28 cellular contexts compared by ENCODE assay signal in the genomic region with DNA sequence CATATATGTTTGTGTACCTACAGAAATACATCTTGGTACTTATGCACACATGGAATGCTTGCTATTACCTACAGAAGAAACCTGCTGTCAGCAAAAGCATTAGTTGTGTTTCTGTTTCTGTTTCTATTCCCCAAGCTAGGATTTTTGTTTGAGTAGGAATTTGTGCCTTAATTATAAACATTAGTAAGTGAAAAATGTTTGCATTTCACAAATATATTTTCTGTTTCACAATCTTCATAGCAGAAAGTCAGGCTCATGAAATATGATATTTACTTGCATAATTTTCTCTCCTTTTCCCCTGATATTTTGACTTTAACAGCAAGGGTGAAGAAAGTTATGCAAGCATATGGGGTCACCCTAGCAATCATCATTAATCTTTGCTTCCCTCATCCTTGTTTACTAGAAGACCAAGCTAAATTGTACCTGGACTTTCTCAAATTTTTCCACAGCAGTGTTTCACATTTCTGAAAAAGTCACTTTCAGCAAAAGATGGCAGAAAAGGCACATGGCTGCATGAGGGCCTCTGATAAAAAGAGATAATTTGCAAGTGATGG.
DNase-seq lines count a peak whose midpoint lies in the region; ATAC-seq lines count a peak whose summit lies in the region.
"Had no signal": no experiment of that assay in that cellular context is flagged by ENCODE, and none has a peak within 500 bp of the region (broad histone marks: within the 10 kb centered on the region; RNA-seq: fewer than 3 reads in every experiment).

No MANE protein-coding gene starts in this region.

- no peak overlapping the region for H4K91ac ChIP-seq in mesenchymal stem cell (ENCODE audit: low read length)

- H3K9ac ChIP-seq in endocrine pancreas (ENCODE audit: control insufficient read depth, insufficient read depth, low read length): no peak overlapping the region
- H3K9ac ChIP-seq in mesenchymal stem cell (ENCODE audit: low read length): no peak overlapping the region

- H3K4me1 ChIP-seq in ACC112 (ENCODE audit: control insufficient read depth, insufficient read depth, low read length, unreplicated experiment) (peaks cover 18% of the 10 kb centered on the region), endocrine pancreas (ENCODE audit: control insufficient read depth, insufficient read depth, low read length) (no peaks in the 10 kb centered on the region), mesenchymal stem cell (ENCODE audit: control insufficient read depth, insufficient read depth, low read depth, low read length) (no peaks in the 10 kb centered on the region)
- H3K4me1 ChIP-seq: A549, esophagus squamous epithelium had no signal

- ATAC-seq in GM18498 (IDR thresholded peaks at IDR 0.05; ENCODE audit: unreplicated experiment) (no peak), HG03354 (IDR thresholded peaks at IDR 0.05; ENCODE audit: poor library complexity, severe bottlenecking, unreplicated experiment) (no peak), HG03469 (IDR thresholded peaks at IDR 0.05; ENCODE audit: unreplicated experiment) (no peak)
- ATAC-seq: A549; activated CD8-positive, alpha-beta memory T cell treated with anti-CD3 and anti-CD28 coated beads, Interleukin-2, amount 10 ng/mL, durations not matched to agents 7 days and 5 days; activated T-cell treated with anti-CD3 and anti-CD28 coated beads, Interleukin-2, amount 50 U/mL, for 4 hours; CD8-positive, alpha-beta T cell; stimulated activated effector memory CD8-positive, alpha-beta T cell treated with anti-CD3 and anti-CD28 coated beads, Interleukin-12 subunit alpha, Interleukin-12 subunit beta, amount 100 ng/mL, for 72 hours had no signal

- H3K9me3 ChIP-seq in endocrine pancreas (ENCODE audit: control insufficient read depth, low read length): no peaks in the 10 kb centered on the region
- no peaks in the 10 kb centered on the region for H3K9me3 ChIP-seq in mesenchymal stem cell (ENCODE audit: control insufficient read depth, low read length)
- H3K9me3 ChIP-seq: A549, esophagus squamous epithelium, tibial nerve had no signal

- H2BK5ac ChIP-seq in mesenchymal stem cell (ENCODE audit: low read depth, low read length, poor library complexity, severe bottlenecking): no peak overlapping the region

- H2BK120ac ChIP-seq in mesenchymal stem cell (ENCODE audit: low read depth, low read length): no peak overlapping the region

- H3K4me3 ChIP-seq in ACC112 (ENCODE audit: low read depth, low read length) (no peak overlapping the region; the same call in 1 of the 2 replicates), endocrine pancreas (ENCODE audit: control insufficient read depth, insufficient read depth, low read length) (peak overlapping the region; percentile 3), mesenchymal stem cell (ENCODE audit: insufficient read depth in 1 of 2, low read depth in 1 of 2, low read length in 2 of 2) (no peak overlapping the region)
- H3K4me3 ChIP-seq: A549, esophagus squamous epithelium, tibial nerve had no signal

- no peak overlapping the region for H3K23ac ChIP-seq in mesenchymal stem cell (ENCODE audit: low read length in 2 of 2)

- peak overlapping the region; percentile 68 for H2AFZ ChIP-seq in ACC112 (ENCODE audit: low read length, unreplicated experiment)
- no peak overlapping the region for H2AFZ ChIP-seq in mesenchymal stem cell (ENCODE audit: low read depth, low read length)

- H3K79me2 ChIP-seq in ACC112 (ENCODE audit: control insufficient read depth, insufficient read depth, low read length, unreplicated experiment): no peaks in the 10 kb centered on the region

- H3K4ac ChIP-seq in mesenchymal stem cell (ENCODE audit: low read depth in 1 of 2, low read length in 2 of 2): no peak overlapping the region

- H4K8ac ChIP-seq in mesenchymal stem cell (ENCODE audit: low read length): no peak overlapping the region

- no peaks in the 10 kb centered on the region for H3K36me3 ChIP-seq in ACC112 (ENCODE audit: insufficient read depth, low read length)
- H3K36me3 ChIP-seq in endocrine pancreas (ENCODE audit: control insufficient read depth, insufficient read depth, low read length): no peaks in the 10 kb centered on the region
- no peaks in the 10 kb centered on the region for H3K36me3 ChIP-seq in mesenchymal stem cell (ENCODE audit: control insufficient read depth in 1 of 2, insufficient read depth in 2 of 2, low read depth in 1 of 2, low read length in 2 of 2)
- H3K36me3 ChIP-seq: esophagus squamous epithelium, tibial nerve had no signal

- DNase-seq in NCI-H69 (lab: John Stamatoyannopoulos, UW) (peak; percentile 23), mesenchymal stem cell (peak; percentile 16), DMS 273 (lab: John Stamatoyannopoulos, UW; ENCODE audit: unreplicated experiment) (no peak)
- DNase-seq: activated CD4-positive, alpha-beta T cell treated with anti-CD3 and anti-CD28 coated beads, Interleukin-2, amount 50 U/mL, for 4 hours; activated CD4-positive, CD25-positive, alpha-beta regulatory T cell; activated CD8-positive, alpha-beta memory T cell treated with anti-CD3 and anti-CD28 coated beads, Interleukin-2, amount 10 ng/mL, durations not matched to agents 7 days and 5 days; activated gamma-delta T cell treated with Interleukin-2 at 50 U/mL for 16 hours; activated naive CD8-positive, alpha-beta T cell treated with anti-CD3 and anti-CD28 coated beads, Interleukin-2, amount 10 ng/mL, durations not matched to agents 7 days and 5 days; activated T-cell treated with anti-CD3 and anti-CD28 coated beads, Interleukin-2, amount 50 U/mL, for 4 hours; CD8-positive, alpha-beta T cell; EL; esophagus squamous epithelium; GOT3; HFFc6; mesendoderm; NCI-H1417 treated with DMSO at 0.1 percent for 48 hours; NCI-H2107; NCI-H446 treated with DMSO at 0.1 percent for 48 hours; nucleus accumbens; OCI-M1 had no signal

- H3K14ac ChIP-seq in mesenchymal stem cell (ENCODE audit: low read length in 2 of 2): no peak overlapping the region

- no peak overlapping the region for H2BK15ac ChIP-seq in mesenchymal stem cell (ENCODE audit: low read depth, poor library complexity, severe bottlenecking)

- no peak overlapping the region for H2BK12ac ChIP-seq in mesenchymal stem cell (ENCODE audit: low read length in 2 of 2)

- no peak overlapping the region for H2AK5ac ChIP-seq in mesenchymal stem cell (ENCODE audit: low read length, severe bottlenecking)

- H3K27ac ChIP-seq in ACC112 (ENCODE audit: low read depth, low read length) (no peak overlapping the region), mesenchymal stem cell (ENCODE audit: low read length, poor library complexity, severe bottlenecking) (no peak overlapping the region)
- H3K27ac ChIP-seq: A549, esophagus squamous epithelium had no signal

- H3K27me3 ChIP-seq in ACC112 (ENCODE audit: insufficient read depth, low read length) (no peaks in the 10 kb centered on the region), endocrine pancreas (ENCODE audit: control insufficient read depth, insufficient read depth, low read length) (no peaks in the 10 kb centered on the region), mesenchymal stem cell (ENCODE audit: control insufficient read depth in 1 of 2, insufficient read depth in 1 of 2, low read length in 2 of 2) (peaks cover 0 to under 1% of the 10 kb centered on the region in 2 experiments)
- H3K27me3 ChIP-seq: esophagus squamous epithelium, tibial nerve had no signal

- no peak overlapping the region for H3K4me2 ChIP-seq in mesenchymal stem cell (ENCODE audit: low read length, poor library complexity, severe bottlenecking)
- H3K4me2 ChIP-seq: A549 had no signal

- no peak overlapping the region for H3K18ac ChIP-seq in mesenchymal stem cell (ENCODE audit: low read depth in 1 of 2, low read length in 2 of 2)

- no peaks in the 10 kb centered on the region for H3K79me1 ChIP-seq in mesenchymal stem cell (replicated peaks; ENCODE audit: low read length, poor library complexity, severe bottlenecking)
